Comparison of ENCODE assay signal across 21 cellular contexts in genomic region chr6:161407115-161407514, GRCh38.
DNase-seq lines count a peak whose midpoint lies in the region; TF ChIP-seq lines count a peak whose summit lies in the region.
"Had no signal": no experiment of that assay in that cellular context is flagged by ENCODE, and none has a peak within 500 bp of the region (broad histone marks: within the 10 kb centered on the region; RNA-seq: fewer than 3 reads in every experiment).

No MANE protein-coding gene starts in this region.

- H3K9me3 ChIP-seq in GM23248 (ENCODE audit: low read depth) (no peaks in the 10 kb centered on the region), skeletal muscle satellite cell (replicated peaks; ENCODE audit: low read length) (peaks cover 4% of the 10 kb centered on the region)
- H3K9me3 ChIP-seq: HAP-1, thyroid gland had no signal

- in situ Hi-C loops in GM23248 (cut with MboI), result no loop called here

- H3K4me1 ChIP-seq in GM23248 (ENCODE audit: insufficient read depth) (peaks cover 26% of the 10 kb centered on the region), skeletal muscle satellite cell (ENCODE audit: control insufficient read depth, insufficient read depth, low read length) (peaks cover 37% of the 10 kb centered on the region)
- H3K4me1 ChIP-seq: esophagus muscularis mucosa, HAP-1, thyroid gland had no signal

- H3F3A ChIP-seq in GM23248 (ENCODE audit: insufficient read depth), result peaks cover 29% of the 10 kb centered on the region

- H3K27ac ChIP-seq in GM23248 (peak overlapping the region; percentile 71), RWPE1 (peak overlapping the region; percentile 53), epithelial cell of prostate (peak overlapping the region; percentile 83)
- H3K27ac ChIP-seq: esophagus muscularis mucosa, thyroid gland had no signal

- H3K27me3 ChIP-seq in GM23248 (replicated peaks; ENCODE audit: insufficient read depth) (no peaks in the 10 kb centered on the region), skeletal muscle satellite cell (ENCODE audit: control insufficient read depth, insufficient read depth, low read length) (no peaks in the 10 kb centered on the region)
- H3K27me3 ChIP-seq: esophagus muscularis mucosa, heart right ventricle, thyroid gland had no signal

- DNase-seq in GM23248 (no peak), RWPE1 (ENCODE audit: low spot score) (peak; percentile 24), epithelial cell of prostate (ENCODE audit: low read depth, low spot score) (no peak), SW480 (ENCODE audit: low spot score) (no peak), NOMO-1 treated with dmso at 0.1 percent for 144 hours (lab: John Stamatoyannopoulos, UW; ENCODE audit: unreplicated experiment) (no peak), NOMO-1 (lab: John Stamatoyannopoulos, UW; ENCODE audit: unreplicated experiment in 2 of 2) (no peak)
- DNase-seq: activated CD4-positive, alpha-beta T cell treated with anti-CD3 and anti-CD28 coated beads for 36 hours; activated CD8-positive, alpha-beta memory T cell treated with anti-CD3 and anti-CD28 coated beads, Interleukin-2, amount 50 U/mL, for 4 hours; activated naive CD4-positive, alpha-beta T cell; C1 segment of cervical spinal cord; cortex of kidney; DMS79; heart right ventricle; naive thymus-derived CD8-positive, alpha-beta T cell; NCI-H187; SHP77 treated with DMSO at 0.1 percent for 48 hours; T-helper 9 cell; thyroid gland had no signal

- POLR2A ChIA-PET in RWPE1 (lab: Yijun Ruan, JAX; ENCODE audit: low non-redundant PET), result interaction anchor here (0.7 kb wide), 1 partner anchor 11 kb away, joined by 4 read pairs; no protein-coding TSS in a partner anchor

- CTCF ChIA-PET in RWPE1 (lab: Yijun Ruan, JAX), result interaction anchor here (1.9 to 2.4 kb wide), 2 partner anchors 10 to 12 kb away, joined by 4 to 12 read pairs; no protein-coding TSS in a partner anchor

- H3K4me3 ChIP-seq in GM23248 (no peak overlapping the region), skeletal muscle satellite cell (ENCODE audit: low read length) (no peak overlapping the region)
- H3K4me3 ChIP-seq: esophagus muscularis mucosa, HAP-1, heart right ventricle, thyroid gland had no signal

- H3K79me2 ChIP-seq in GM23248 (ENCODE audit: insufficient read depth), result no peaks in the 10 kb centered on the region

- H3K9ac ChIP-seq in GM23248 (peak overlapping the region; percentile 20), skeletal muscle satellite cell (ENCODE audit: low read depth, low read length) (peak overlapping the region; percentile 65)

- H3K4me2 ChIP-seq in GM23248 (ENCODE audit: unreplicated experiment), result peak overlapping the region; percentile 46
- H3K4me2 ChIP-seq in skeletal muscle satellite cell (ENCODE audit: low read length), result peak overlapping the region; percentile 36

- H2AFZ ChIP-seq in GM23248, result no peak overlapping the region

- no peaks in the 10 kb centered on the region for H4K20me1 ChIP-seq in GM23248 (ENCODE audit: insufficient read depth)

- H3K36me3 ChIP-seq in GM23248 (ENCODE audit: low read depth) (no peaks in the 10 kb centered on the region), skeletal muscle satellite cell (ENCODE audit: insufficient read depth, low read length) (no peaks in the 10 kb centered on the region)
- H3K36me3 ChIP-seq: esophagus muscularis mucosa, HAP-1, heart right ventricle, thyroid gland had no signal

- H3K9me2 ChIP-seq in GM23248 (ENCODE audit: insufficient read depth), result peaks cover 4% of the 10 kb centered on the region; the same call in 1 of the 2 replicates

- TF ChIP-seq CTCF in RWPE1 (conservative IDR thresholded peaks at IDR 0.05; ENCODE audit: low read depth), result no peak

- WGBS in GM23248 (ENCODE audit: low coverage in 1 of 2, low lambda C conversion rate in 2 of 2, missing lambda C conversion rate in 2 of 2), 2 experiments, result 0 to 3% methylated on average over 2 of the region's 2 CpGs
